In the genomic region with DNA sequence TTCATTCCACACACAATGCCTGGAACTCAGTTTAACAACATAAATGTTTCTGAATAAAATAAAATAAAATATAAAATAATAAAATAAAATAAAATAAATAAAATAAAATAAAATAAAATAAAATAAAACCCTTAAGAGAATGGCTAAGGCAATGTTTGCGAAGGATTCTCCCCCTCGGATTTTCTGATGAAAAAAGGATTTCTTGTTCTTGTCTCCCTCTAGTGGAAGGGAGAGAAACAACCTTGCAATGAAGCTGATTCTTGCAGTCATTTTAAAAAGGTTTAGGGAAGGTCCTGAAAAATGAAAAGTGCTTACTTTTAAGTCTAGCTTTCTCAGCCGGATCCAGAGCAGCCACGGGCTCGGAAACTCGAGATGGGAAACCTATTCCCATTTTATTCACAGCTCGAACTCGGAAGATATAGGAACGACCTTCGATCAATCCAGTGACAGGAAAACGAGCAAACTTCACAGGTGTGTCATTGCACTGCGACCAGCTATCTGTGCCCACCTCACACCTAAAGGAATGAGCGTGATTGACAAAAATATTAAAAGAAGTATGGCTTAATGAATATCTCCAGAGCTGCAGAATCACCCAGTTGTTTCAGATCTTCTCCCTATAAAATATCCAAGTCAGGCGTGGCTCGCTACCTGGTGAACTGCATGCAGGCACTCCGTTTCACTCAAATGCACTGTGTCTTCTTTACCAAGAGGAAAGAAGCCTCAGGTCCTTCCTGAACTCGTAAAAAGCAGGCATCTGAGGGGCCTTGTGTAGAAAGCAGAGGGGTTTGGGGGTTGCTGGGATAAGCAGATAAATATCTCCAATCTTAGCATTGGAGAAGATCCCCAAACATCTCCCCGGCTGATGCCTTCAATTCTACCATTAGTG, we compare ENCODE assay signal across 8 cellular contexts.
A peak's percentile ranks its signal among the peaks of the same experiment; 100 is the strongest.
DNase-seq lines count a peak whose midpoint lies in the region; ATAC-seq and TF ChIP-seq lines count a peak whose summit lies in the region.

No MANE protein-coding gene starts in this region.

- peak; percentile 65 for TF ChIP-seq CTCF in HFF-Myc (IDR thresholded peaks at IDR 0.05; ENCODE audit: low read depth, low read length, missing control alignments)
- peak; percentile 91 for TF ChIP-seq CTCF in PC-9 (conservative IDR thresholded peaks at IDR 0.05)
- TF ChIP-seq CTCF in epithelial cell of esophagus (IDR thresholded peaks at IDR 0.05; ENCODE audit: insufficient read depth, low read depth, low read length, missing control alignments): peak; percentile 77
- peak; percentile 84 for TF ChIP-seq CTCF in neutrophil (IDR thresholded peaks at IDR 0.05)

- no peaks in the 10 kb centered on the region for H3F3A ChIP-seq in PC-9 (ENCODE audit: insufficient read depth, low read depth)

- DNase-seq in COLO829 (ENCODE audit: low spot score) (peak; percentile 47), HFF-Myc (ENCODE audit: extremely low read depth, low read depth) (peak; percentile 11), PC-9 (no peak), epithelial cell of esophagus (ENCODE audit: low read depth) (peak; percentile 34), GF-D8 (lab: John Stamatoyannopoulos, UW) (no peak)
- no peak for DNase-seq in activated CD4-positive, alpha-beta T cell treated with anti-CD3 and anti-CD28 coated beads for 4 hours
- no peak for DNase-seq in activated naive CD4-positive, alpha-beta T cell treated with anti-CD3 and anti-CD28 coated beads, Interleukin-2, amount 50 U/mL, for 72 hours (ENCODE audit: low spot score in 2 of 2)

- POLR2A ChIA-PET in PC-9 (lab: Charles Lee; ENCODE audit: unreplicated experiment): interaction anchor here (0.5 to 0.6 kb wide), 2 partner anchors 94 to 452 kb away, joined by 3 to 11 read pairs; no protein-coding TSS in a partner anchor

- H3K27ac Mint-ChIP-seq in activated naive CD4-positive, alpha-beta T cell treated with anti-CD3 and anti-CD28 coated beads, Interleukin-2, amount 50 U/mL, for 72 hours: no peak overlapping the region

- intact Hi-C loops in PC-9 (cut with micrococcal nuclease; ENCODE audit: unreplicated experiment): loop anchor here (1.0 to 5.0 kb wide), 4 partner anchors 95 to 219 kb away; partner anchors contain the start of gene LPIN2

- H3K27ac ChIP-seq in PC-9 (no peak overlapping the region), neutrophil (no peak overlapping the region)

- H3K27me3 ChIP-seq in PC-9 (ENCODE audit: insufficient read depth, low read depth) (no peaks in the 10 kb centered on the region), neutrophil (no peaks in the 10 kb centered on the region)

- no peak for ATAC-seq in activated naive CD4-positive, alpha-beta T cell treated with anti-CD3 and anti-CD28 coated beads, Interleukin-2, amount 50 U/mL, for 72 hours

- no peak overlapping the region for H3K4me3 ChIP-seq in HFF-Myc (replicated peaks; ENCODE audit: low read depth, low read length)
- H3K4me3 ChIP-seq in PC-9: no peak overlapping the region
- no peak overlapping the region for H3K4me3 ChIP-seq in epithelial cell of esophagus (ENCODE audit: low read length)
- no peak overlapping the region for H3K4me3 ChIP-seq in neutrophil (ENCODE audit: low read depth in 1 of 2, low read length in 1 of 2)

- H3K9me3 Mint-ChIP-seq in activated naive CD4-positive, alpha-beta T cell treated with anti-CD3 and anti-CD28 coated beads, Interleukin-2, amount 50 U/mL, for 72 hours: no peaks in the 10 kb centered on the region

- H4K20me1 ChIP-seq in PC-9 (ENCODE audit: insufficient read depth): no peaks in the 10 kb centered on the region

- no peaks in the 10 kb centered on the region for H3K79me2 ChIP-seq in PC-9 (ENCODE audit: low read depth)

- no peak overlapping the region for H2AFZ ChIP-seq in PC-9

- CTCF ChIA-PET in PC-9 (lab: Charles Lee): interaction anchor here (0.5 to 1.0 kb wide), 5 partner anchors 66 to 806 kb away, joined by 3 to 6 read pairs (median 4); no protein-coding TSS in a partner anchor

- no TSS peak for BruUV-seq in PC-9 (replicated peaks; lab: Mats Ljungman, UMichigan)

- no peaks in the 10 kb centered on the region for H3K9me2 ChIP-seq in PC-9 (ENCODE audit: insufficient read depth)

- H3K9me3 ChIP-seq in PC-9 (ENCODE audit: insufficient read depth, low read depth) (no peaks in the 10 kb centered on the region), neutrophil (no peaks in the 10 kb centered on the region)

- H3K36me3 ChIP-seq in PC-9 (ENCODE audit: low read depth) (no peaks in the 10 kb centered on the region), neutrophil (no peaks in the 10 kb centered on the region)

- H3K4me1 ChIP-seq in PC-9 (replicated peaks; ENCODE audit: insufficient read depth) (peaks cover 9% of the 10 kb centered on the region; the same call in 1 of the 2 replicates), neutrophil (ENCODE audit: control insufficient read depth in 1 of 2, insufficient read depth in 1 of 2, low read depth in 1 of 2, low read length in 1 of 2) (no peaks in the 10 kb centered on the region)

- no peaks in the 10 kb centered on the region for H3K36me3 Mint-ChIP-seq in activated naive CD4-positive, alpha-beta T cell treated with anti-CD3 and anti-CD28 coated beads, Interleukin-2, amount 50 U/mL, for 72 hours

- H3K4me2 ChIP-seq in PC-9: no peak overlapping the region

Comparison
In these comparisons a context has a peak if more than half of its experiments do, and no peak if none do; other contexts are left out.
1. DNase-seq: peak in COLO829 (single experiment), HFF-Myc (single experiment) and epithelial cell of esophagus (single experiment); none in PC-9 (0 of 2), activated CD4-positive, alpha-beta T cell treated with anti-CD3 and anti-CD28 coated beads for 4 hours (0 of 2), GF-D8 (single experiment) and activated naive CD4-positive, alpha-beta T cell treated with anti-CD3 and anti-CD28 coated beads, Interleukin-2, amount 50 U/mL, for 72 hours (0 of 2).
2. Peak in every context shown above with its lines, with median percentiles within 50 percentile points of each other: CTCF ChIP-seq.